9 cellular contexts compared by ENCODE assay signal in genomic region chr17:7380855-7381683, GRCh38. TPM values are rescaled to one million over a fixed set of nuclear protein-coding genes. Genes with fewer than 3 reads are reported as not detected.
DNase-seq lines count a peak whose midpoint lies in the region; ATAC-seq and TF ChIP-seq lines count a peak whose summit lies in the region.
"Had no signal": no experiment of that assay in that cellular context is flagged by ENCODE, and none has a peak within 500 bp of the region (broad histone marks: within the 10 kb centered on the region; RNA-seq: fewer than 3 reads in every experiment).

Gene TNK1 (plus strand): TSS chr17:7381089. CDS start chr17:7382927, 1,838 bp downstream.

- H3K36me3 ChIP-seq in esophagus squamous epithelium: peaks cover 0 to 33% (median 0%) of the 10 kb centered on the region in 3 donors

- H3K27ac Mint-ChIP-seq in naive thymus-derived CD8-positive, alpha-beta T cell: peak within 1 kb of the TSS in 4 of 10 donors; percentile 22 to 45 (median 38)

- POLR2A ChIA-PET in AG04450 (lab: Yijun Ruan, JAX): interaction anchor here (0.8 kb wide), 1 partner anchor 13 kb away, joined by 3 read pairs; the partner anchor contains the start of gene PLSCR3
- POLR2A ChIA-PET in naive thymus-derived CD8-positive, alpha-beta T cell (lab: Charles Lee): interaction anchor here (0.8 to 2.3 kb wide), 5 partner anchors 9 to 98 kb away, joined by 3 to 8 read pairs (median 4); partner anchors contain the start of genes PLSCR3, SPEM2 and ZBTB4

- peaks cover 14 to 52% (median 32%) of the 10 kb centered on the region in 5 donors for H3K27me3 Mint-ChIP-seq in naive thymus-derived CD8-positive, alpha-beta T cell

- TF ChIP-seq POLR2A in esophagus squamous epithelium (IDR thresholded peaks at IDR 0.05): peak in 2 of 4 donors; percentile 58 to 65

- peaks cover 20 to 53% (median 31%) of the 10 kb centered on the region in 3 donors for H3K4me1 ChIP-seq in esophagus squamous epithelium

- TF ChIP-seq CTCF in AG04450 (IDR thresholded peaks at IDR 0.05; ENCODE audit: low read depth, low read length) (no peak), esophagus squamous epithelium (IDR thresholded peaks at IDR 0.05) (peak in 1 of 6 experiments; percentile 28)

- 3 to 5% methylated on average over 4 to 34 of the region's 52 CpGs for WGBS in esophagus squamous epithelium, 2 donors

- H3K27ac ChIP-seq in AG04450 (ENCODE audit: low read depth, low read length) (no peak within 1 kb of the TSS), esophagus squamous epithelium (peak within 1 kb of the TSS; percentile 81 to 89 (median 85))
- H3K27ac ChIP-seq: KMS-11 had no signal

- CTCF ChIA-PET in AG04450 (lab: Charles Lee): interaction anchor here (1.1 kb wide), 1 partner anchor 179 kb away, joined by 3 read pairs; no protein-coding TSS in a partner anchor

- no peak for ATAC-seq in naive thymus-derived CD8-positive, alpha-beta T cell
- no peak for ATAC-seq in HG03025 (IDR thresholded peaks at IDR 0.05; ENCODE audit: low FRiP score, unreplicated experiment)
- ATAC-seq in GM18868 (IDR thresholded peaks at IDR 0.05; ENCODE audit: unreplicated experiment): no peak
- no peak for ATAC-seq in GM19467 (IDR thresholded peaks at IDR 0.05; ENCODE audit: unreplicated experiment)

- peaks cover 13 to 36% (median 22%) of the 10 kb centered on the region in 4 donors for H3K4me1 Mint-ChIP-seq in naive thymus-derived CD8-positive, alpha-beta T cell

- peak within 1 kb of the TSS; percentile 22 for H3K4me3 ChIP-seq in AG04450 (ENCODE audit: low read depth, low read length)
- H3K4me3 ChIP-seq in esophagus squamous epithelium: peak within 1 kb of the TSS; percentile 49 to 73 (median 68)

- H3K9me3 Mint-ChIP-seq in naive thymus-derived CD8-positive, alpha-beta T cell: peaks cover 0 to 5% (median 0%) of the 10 kb centered on the region in 9 donors

- H3K27me3 ChIP-seq in AG04450 (ENCODE audit: control insufficient read depth, insufficient read depth, low read length) (peaks cover 37% of the 10 kb centered on the region), esophagus squamous epithelium (peaks cover 0 to 5% (median 0%) of the 10 kb centered on the region in 4 donors)

- DNase-seq in AG04450 (ENCODE audit: low read depth, low spot score) (no peak), NCI-H146 (lab: John Stamatoyannopoulos, UW) (peak; percentile 27), esophagus squamous epithelium (lab: John Stamatoyannopoulos, UW) (no peak)
- DNase-seq in naive thymus-derived CD8-positive, alpha-beta T cell: no peak
- no peak for DNase-seq in activated naive CD4-positive, alpha-beta T cell treated with anti-CD3 and anti-CD28 coated beads, Interleukin-2, amount 50 U/mL, for 16 hours

- H3K9me3 ChIP-seq in AG04450 (ENCODE audit: control insufficient read depth, insufficient read depth, low read length) (peaks cover 8% of the 10 kb centered on the region), esophagus squamous epithelium (peaks cover 0 to 5% (median 0%) of the 10 kb centered on the region in 3 donors)

- intact Hi-C loops in esophagus squamous epithelium (cut with DNase I): no loop called here

- peaks cover 0 to 6% (median 5%) of the 10 kb centered on the region in 3 donors for H3K36me3 Mint-ChIP-seq in naive thymus-derived CD8-positive, alpha-beta T cell

- peak within 1 kb of the TSS in 8 of 10 donors; percentile 12 to 67 (median 36) for H3K4me3 Mint-ChIP-seq in naive thymus-derived CD8-positive, alpha-beta T cell

RNA-seq across cellular contexts. Expression of gene TNK1, which starts in this region (rescaled TPM):
- 0.22 and 0.25 TPM in 2 replicates for polyA plus RNA-seq in AG04450 (2011; rRNA removed)
- polyA minus RNA-seq in AG04450 (2011; rRNA and poly(A)+ RNA removed): 0.69 TPM in 1 of 2 replicates, not detected in the other
- total RNA-seq in esophagus squamous epithelium: 10 to 100 TPM in 2 of 4 donors, 1 to 10 TPM in 2; 6.2 to 15.2 (median 9.9) TPM
- total RNA-seq in naive thymus-derived CD8-positive, alpha-beta T cell: 10 to 100 TPM; 20.8 to 23.1 TPM
- polyA plus RNA-seq in naive thymus-derived CD8-positive, alpha-beta T cell: 1 to 10 TPM; 5.8 to 8.5 (median 7.6) TPM
